13 cellular contexts compared by ENCODE assay signal in the genomic region with DNA sequence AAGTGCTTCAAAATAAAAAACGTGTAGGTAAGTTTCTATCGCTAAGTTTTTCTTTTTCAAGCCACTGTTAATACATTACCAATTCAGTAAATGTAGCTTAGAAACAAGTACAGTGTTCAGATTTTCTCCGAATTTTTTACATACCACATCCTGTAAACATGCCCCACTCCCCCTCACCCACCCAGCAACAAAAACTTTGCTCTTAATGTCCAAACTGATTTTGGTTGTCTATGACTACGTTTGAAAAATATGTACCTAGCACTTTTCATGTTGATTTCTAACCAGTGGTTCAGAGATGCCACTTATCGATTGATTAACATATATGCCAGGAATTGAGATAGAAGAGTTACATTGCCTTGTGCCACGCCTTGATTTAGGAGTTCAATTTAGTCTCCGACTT. TPM values are rescaled to one million over a fixed set of nuclear protein-coding genes. Genes with fewer than 3 reads are reported as not detected.
A peak's percentile ranks its signal among the peaks of the same experiment; 100 is the strongest.
DNase-seq lines count a peak whose midpoint lies in the region; ATAC-seq and TF ChIP-seq lines count a peak whose summit lies in the region.
"Had no signal": no experiment of that assay in that cellular context is flagged by ENCODE, and none has a peak within 500 bp of the region (broad histone marks: within the 10 kb centered on the region; RNA-seq: fewer than 3 reads in every experiment).

No MANE protein-coding gene starts in this region.

- H3K4me3 ChIP-seq in foreskin fibroblast (ENCODE audit: low read depth in 1 of 2, low read length in 2 of 2) (peak overlapping the region; percentile 79 to 88), psoas muscle (peak overlapping the region; percentile 83)

- no peaks in the 10 kb centered on the region for H3K9me3 ChIP-seq in psoas muscle
- H3K9me3 ChIP-seq: right atrium auricular region, thoracic aorta had no signal

- H3K36me3 ChIP-seq in psoas muscle (ENCODE audit: insufficient read depth in 1 of 2, low read depth in 1 of 2), result no peaks in the 10 kb centered on the region
- H3K36me3 ChIP-seq: right atrium auricular region, thoracic aorta had no signal

- H3K27ac ChIP-seq in psoas muscle, result no peak overlapping the region
- H3K27ac ChIP-seq: thoracic aorta had no signal

- no peaks in the 10 kb centered on the region for H3K4me1 ChIP-seq in psoas muscle

- 82 to 83% (median 82%) methylated on average over 7 of the region's 7 CpGs for WGBS in psoas muscle, 3 donors

- TF ChIP-seq CTCF in foreskin fibroblast (IDR thresholded peaks at IDR 0.05; ENCODE audit: low read depth, low read length) (no peak), psoas muscle (IDR thresholded peaks at IDR 0.05) (no peak)

- intact Hi-C loops in psoas muscle (cut with DNase I), result loop anchor here in 1 of 2 donors (10.0 kb wide), 1 partner anchor 156 kb away; no protein-coding TSS in a partner anchor

- peak; percentile 41 for ATAC-seq in GM19324 (IDR thresholded peaks at IDR 0.05; ENCODE audit: low FRiP score, unreplicated experiment)
- ATAC-seq in HG03175 (IDR thresholded peaks at IDR 0.05; ENCODE audit: unreplicated experiment), result peak; percentile 29
- no peak for ATAC-seq in psoas muscle

- H3K27me3 ChIP-seq in psoas muscle (ENCODE audit: insufficient read depth in 3 of 3, low read length in 2 of 3), result no peaks in the 10 kb centered on the region
- H3K27me3 ChIP-seq: right atrium auricular region had no signal

- DNase-seq in foreskin fibroblast (no peak), psoas muscle (no peak), activated gamma-delta T cell treated with Interleukin-2 at 50 U/mL for 16 hours (no peak), AML-193 (lab: John Stamatoyannopoulos, UW) (no peak), dedifferentiated amniotic fluid mesenchymal stem cell (ENCODE audit: extremely low spot score) (no peak)
- DNase-seq in stimulated activated CD4-positive, alpha-beta T cell treated with anti-CD3 and anti-CD28 coated beads, Interleukin-2, amount 100 ng/mL, for 48 hours, result no peak
- DNase-seq: activated T-cell treated with anti-CD3 and anti-CD28 coated beads for 4 hours, mesendoderm, SIG-M5 had no signal

RNA-seq across cellular contexts. Expression of gene LIN7A, which starts 0.7 kb away (rescaled TPM):
- total RNA-seq in psoas muscle, result 1 to 10 TPM in 2 of 4 donors, under 1 TPM in 2; 0.67 to 2.1 (median 0.98) TPM
- polyA plus RNA-seq in psoas muscle, result 1 to 10 TPM in 1 of 3 donors, under 1 TPM in 2; 0.48 to 1.4 (median 0.51) TPM

Comparison
In these comparisons a context has a peak if more than half of its experiments do, and no peak if none do; other contexts are left out.
1. ATAC-seq: peak in GM19324 (single experiment) and HG03175 (single experiment); none in psoas muscle (0 of 4).